21 cellular contexts compared by ENCODE assay signal in the genomic region with DNA sequence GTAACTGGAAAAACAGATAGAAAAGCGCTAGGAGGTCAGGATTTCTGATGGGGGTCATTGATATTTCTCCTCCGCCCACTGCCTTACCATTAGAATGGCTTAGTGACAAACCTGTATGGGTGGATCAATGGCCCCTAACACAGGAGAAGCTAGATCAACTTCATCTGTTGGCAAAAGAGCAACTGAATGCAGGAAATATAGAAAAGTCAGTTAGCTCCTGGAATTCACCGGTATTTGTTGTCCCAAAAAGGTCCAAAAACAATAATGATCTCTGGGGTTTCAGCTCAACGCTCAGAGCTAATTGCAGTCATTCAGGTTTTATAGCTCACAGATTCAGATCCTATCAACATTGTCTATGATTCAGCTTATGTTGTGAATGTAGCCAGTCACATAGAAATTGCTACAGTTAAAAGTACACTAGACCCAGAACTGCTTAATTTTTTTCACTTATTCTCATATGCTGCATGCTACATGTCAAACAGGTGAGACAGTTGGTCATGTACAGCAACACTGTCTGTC.
DNase-seq lines count a peak whose midpoint lies in the region; ATAC-seq and TF ChIP-seq lines count a peak whose summit lies in the region.
"Had no signal": no experiment of that assay in that cellular context is flagged by ENCODE, and none has a peak within 500 bp of the region (broad histone marks: within the 10 kb centered on the region; RNA-seq: fewer than 3 reads in every experiment).

No MANE protein-coding gene starts in this region.

- in situ Hi-C loops in transverse colon (cut with MboI; ENCODE audit: low pct_ligation_motif_present in 1 of 4, low pct_unique_long_range_greater_than_20kb in 1 of 4, low sequenced_read_pairs in 3 of 4) = no loop called here

- H3K9me3 ChIP-seq in HEK293 (ENCODE audit: control insufficient read depth, insufficient read depth, low read depth, low read length) (no peaks in the 10 kb centered on the region), transverse colon (no peaks in the 10 kb centered on the region), heart left ventricle (no peaks in the 10 kb centered on the region)
- H3K9me3 ChIP-seq: SJSA1 had no signal

- H3K4me3 ChIP-seq in HEK293 (ENCODE audit: low read depth, low read length) = no peak overlapping the region
- no peak overlapping the region for H3K4me3 ChIP-seq in transverse colon
- no peak overlapping the region for H3K4me3 ChIP-seq in heart left ventricle
- H3K4me3 ChIP-seq: BLaER1 treated with 17β-estradiol and CSF1 and Interleukin-3, amounts not matched to agents 10 nM and 100 nM; SJSA1 had no signal

- WGBS in transverse colon (ENCODE audit: low coverage in 1 of 2), 2 donors = 40 to 60% methylated on average over 1 to 4 of the region's 4 CpGs
- WGBS in heart left ventricle, 4 donors = 69 to 97% (median 88%) methylated on average over 4 of the region's 4 CpGs

- CTCF ChIA-PET in HEK293 (lab: Yijun Ruan, JAX) = interaction anchor here (0.5 kb wide), 1 partner anchor 54 kb away, joined by 3 read pairs; no protein-coding TSS in a partner anchor

- intact Hi-C loops in left colon (cut with DNase I, micrococcal nuclease) = no loop called here
- intact Hi-C loops in transverse colon (cut with DNase I; ENCODE audit: low total_unique reads) = no loop called here
- intact Hi-C loops in heart left ventricle (cut with DNase I) = no loop called here

- ATAC-seq in left colon = peak; percentile 71
- ATAC-seq in HG03139 (IDR thresholded peaks at IDR 0.05; ENCODE audit: unreplicated experiment) = no peak
- no peak for ATAC-seq in GM18519 (IDR thresholded peaks at IDR 0.05; ENCODE audit: low FRiP score, unreplicated experiment)
- ATAC-seq in heart left ventricle = no peak
- ATAC-seq: Right ventricle myocardium inferior had no signal

- H3K36me3 ChIP-seq in HEK293 (ENCODE audit: control insufficient read depth in 2 of 2, insufficient read depth in 1 of 2, low read length in 2 of 2) = no peaks in the 10 kb centered on the region
- H3K36me3 ChIP-seq in transverse colon = no peaks in the 10 kb centered on the region
- no peaks in the 10 kb centered on the region for H3K36me3 ChIP-seq in heart left ventricle
- H3K36me3 ChIP-seq: BLaER1 treated with 17β-estradiol and CSF1 and Interleukin-3, amounts not matched to agents 10 nM and 100 nM; SJSA1 had no signal

- TF ChIP-seq POLR2A in transverse colon (IDR thresholded peaks at IDR 0.05) = no peak
- no peak for TF ChIP-seq POLR2A in heart left ventricle (IDR thresholded peaks at IDR 0.05)

- DNase-seq in left colon (no peak), transverse colon (no peak), heart left ventricle (no peak)
- DNase-seq: Calu3; CD4-positive, alpha-beta memory T cell; DMS153; IMR-90; NCI-H1105; NCI-H2081; NCI-H2171; NCI-H345; NCI-H524; NCI-H82 had no signal

- H3K4me1 ChIP-seq in HEK293 (ENCODE audit: control insufficient read depth, insufficient read depth, low read length) (peaks cover 6% of the 10 kb centered on the region; the same call in 1 of the 2 replicates), transverse colon (peaks cover 0 to 12% (median 0%) of the 10 kb centered on the region in 4 donors), heart left ventricle (no peaks in the 10 kb centered on the region)
- H3K4me1 ChIP-seq: BLaER1 treated with 17β-estradiol and CSF1 and Interleukin-3, amounts not matched to agents 10 nM and 100 nM had no signal

- POLR2A ChIA-PET in HEK293 (lab: Yijun Ruan, JAX) = no interaction called here

- peak overlapping the region; percentile 51; the same call in 1 of the 2 replicates for H3K27ac ChIP-seq in HEK293 (ENCODE audit: extremely low read depth, low read depth, low read length)
- peak overlapping the region; percentile 54 for H3K27ac ChIP-seq in VCaP
- H3K27ac ChIP-seq in transverse colon = peak overlapping the region; percentile 1 to 56 (median 24)
- no peak overlapping the region for H3K27ac ChIP-seq in heart left ventricle
- H3K27ac ChIP-seq: BLaER1 treated with 17β-estradiol and CSF1 and Interleukin-3, amounts not matched to agents 10 nM and 100 nM; KMS-11; SJSA1 had no signal

- H3K27me3 ChIP-seq in transverse colon (no peaks in the 10 kb centered on the region), heart left ventricle (peaks cover 0 to 12% (median 0%) of the 10 kb centered on the region in 9 donors)
- H3K27me3 ChIP-seq: SJSA1 had no signal

- no peak for TF ChIP-seq EP300 in transverse colon (IDR thresholded peaks at IDR 0.05; ENCODE audit: low read depth)

- TF ChIP-seq CTCF in HEK293 (tag by site-specific recombination; IDR thresholded peaks at IDR 0.05) (no peak), VCaP (conservative IDR thresholded peaks at IDR 0.05) (no peak), transverse colon (IDR thresholded peaks at IDR 0.05) (no peak), heart left ventricle (IDR thresholded peaks at IDR 0.05) (no peak)

TF ChIP-seq in HEK293, 187 proteins besides CTCF, POLR2A, EP300 and RAD21:
- 0 out of 2 replicates have a peak, but pooled peaks have one; percentile 33 for TF ChIP-seq WT1 (tag by site-specific recombination; IDR thresholded peaks at IDR 0.05)
- TF ChIP-seq, protein P1, sequence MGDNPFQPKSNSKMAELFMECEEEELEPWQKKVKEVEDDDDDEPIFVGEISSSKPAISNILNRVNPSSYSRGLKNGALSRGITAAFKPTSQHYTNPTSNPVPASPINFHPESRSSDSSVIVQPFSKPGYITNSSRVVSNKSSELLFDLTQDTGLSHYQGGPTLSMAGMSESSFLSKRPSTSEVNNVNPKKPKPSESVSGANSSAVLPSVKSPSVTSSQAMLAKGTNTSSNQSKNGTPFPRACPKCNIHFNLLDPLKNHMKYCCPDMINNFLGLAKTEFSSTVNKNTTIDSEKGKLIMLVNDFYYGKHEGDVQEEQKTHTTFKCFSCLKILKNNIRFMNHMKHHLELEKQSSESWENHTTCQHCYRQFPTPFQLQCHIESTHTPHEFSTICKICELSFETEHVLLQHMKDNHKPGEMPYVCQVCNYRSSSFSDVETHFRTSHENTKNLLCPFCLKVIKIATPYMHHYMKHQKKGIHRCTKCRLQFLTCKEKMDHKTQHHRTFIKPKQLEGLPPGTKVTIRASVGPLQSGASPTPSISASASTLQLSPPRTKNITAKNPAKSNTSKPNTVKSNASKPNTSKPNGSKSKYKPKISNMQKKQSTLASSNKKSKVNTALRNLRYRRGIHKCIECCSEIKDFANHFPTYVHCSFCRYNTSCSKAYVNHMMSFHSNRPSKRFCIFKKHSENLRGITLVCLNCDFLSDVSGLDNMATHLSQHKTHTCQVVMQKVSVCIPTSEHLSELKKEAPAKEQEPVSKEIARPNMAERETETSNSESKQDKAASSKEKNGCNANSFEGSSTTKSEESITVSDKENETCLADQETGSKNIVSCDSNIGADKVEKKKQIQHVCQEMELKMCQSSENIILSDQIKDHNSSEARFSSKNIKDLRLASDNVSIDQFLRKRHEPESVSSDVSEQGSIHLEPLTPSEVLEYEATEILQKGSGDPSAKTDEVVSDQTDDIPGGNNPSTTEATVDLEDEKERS (tag by site-specific recombination; IDR thresholded peaks at IDR 0.05) = no peak
- TF ChIP-seq ZNF521 (tag by site-specific recombination; IDR thresholded peaks at IDR 0.05) = no peak
- 0 out of 2 replicates have a peak, but pooled peaks have one; percentile 7 for TF ChIP-seq ZNF843 (tag by site-specific recombination; IDR thresholded peaks at IDR 0.05)
- TF ChIP-seq KLF10 (tag by site-specific recombination; IDR thresholded peaks at IDR 0.05) = peak; percentile 14; the same call in 1 of the 2 replicates
- TF ChIP-seq ZNF155 (tag by site-specific recombination; IDR thresholded peaks at IDR 0.05) = no peak

Comparison
In these comparisons a context has a peak if more than half of its experiments do, and no peak if none do; other contexts are left out.
1. H3K27ac ChIP-seq: peak in HEK293 (single experiment), VCaP (single experiment) and transverse colon (4 of 4); none in heart left ventricle (0 of 12).